Comparison of ENCODE assay signal across 17 cellular contexts in genomic region chr10:79346012-79346340, GRCh38. TPM values are rescaled to one million over a fixed set of nuclear protein-coding genes. Genes with fewer than 3 reads are reported as not detected.
DNase-seq lines count a peak whose midpoint lies in the region; ATAC-seq and TF ChIP-seq lines count a peak whose summit lies in the region.
"Had no signal": no experiment of that assay in that cellular context is flagged by ENCODE, and none has a peak within 500 bp of the region (broad histone marks: within the 10 kb centered on the region; RNA-seq: fewer than 3 reads in every experiment).

No MANE protein-coding gene starts in this region.

- peaks cover 15% of the 10 kb centered on the region for H4K20me1 ChIP-seq in KMS-11 (ENCODE audit: insufficient read depth)

- peak overlapping the region; percentile 85; the same call in 1 of the 2 replicates for H3K4me2 ChIP-seq in KMS-11

- H3K9me3 Mint-ChIP-seq in activated naive CD4-positive, alpha-beta T cell treated with anti-CD3 and anti-CD28 coated beads, Interleukin-2, amount 10 ng/mL, durations not matched to agents 7 days and 5 days, result no peaks in the 10 kb centered on the region
- H3K9me3 Mint-ChIP-seq: stimulated activated naive CD8-positive, alpha-beta T cell treated with anti-CD3 and anti-CD28 coated beads, Interleukin-15, Interleukin-2, amounts not matched to agents 100 ng/mL and 50 ng/mL, for 24 hours; T-helper 1 cell treated with Interleukin-12 subunit alpha and Interleukin-12 subunit beta and Interleukin-4 antibody, amounts not matched to agents 30 μg/mL and 1 μg/mL, for 36 hours had no signal

- no peak overlapping the region for H3K9ac ChIP-seq in KMS-11

- peaks cover 39% of the 10 kb centered on the region for H3K4me1 ChIP-seq in KMS-11 (ENCODE audit: low read depth, poor library complexity, severe bottlenecking)

- H3K36me3 ChIP-seq in KMS-11 (ENCODE audit: insufficient read depth), result peaks cover 22% of the 10 kb centered on the region; the same call in 1 of the 2 replicates

- CTCF ChIA-PET in activated naive CD4-positive, alpha-beta T cell treated with anti-CD3 and anti-CD28 coated beads, Interleukin-2, amount 10 ng/mL, durations not matched to agents 7 days and 5 days (lab: Charles Lee), result interaction anchor here (0.8 to 5.4 kb wide), 8 partner anchors 11 to 98 kb away, joined by 3 to 40 read pairs (median 6); no protein-coding TSS in a partner anchor

- H3K27ac Mint-ChIP-seq in activated naive CD4-positive, alpha-beta T cell treated with anti-CD3 and anti-CD28 coated beads, Interleukin-2, amount 10 ng/mL, durations not matched to agents 7 days and 5 days, result peak overlapping the region; percentile 5
- H3K27ac Mint-ChIP-seq: stimulated activated naive CD8-positive, alpha-beta T cell treated with anti-CD3 and anti-CD28 coated beads, Interleukin-15, Interleukin-2, amounts not matched to agents 100 ng/mL and 50 ng/mL, for 24 hours had no signal

- TF ChIP-seq CTCF in KMS-11 (conservative IDR thresholded peaks at IDR 0.05; ENCODE audit: low read depth, low read length), result no peak

- H3K79me2 ChIP-seq in KMS-11 (ENCODE audit: insufficient read depth, low read depth), result peaks cover 36% of the 10 kb centered on the region

- ATAC-seq in left ventricle myocardium superior, result no peak
- no peak for ATAC-seq in HG02588 (IDR thresholded peaks at IDR 0.05; ENCODE audit: unreplicated experiment)
- ATAC-seq: right cardiac atrium had no signal

- no peak overlapping the region for H3K4me3 Mint-ChIP-seq in activated naive CD4-positive, alpha-beta T cell treated with anti-CD3 and anti-CD28 coated beads, Interleukin-2, amount 10 ng/mL, durations not matched to agents 7 days and 5 days
- H3K4me3 Mint-ChIP-seq: stimulated activated naive CD8-positive, alpha-beta T cell treated with anti-CD3 and anti-CD28 coated beads, Interleukin-15, Interleukin-2, amounts not matched to agents 100 ng/mL and 50 ng/mL, for 24 hours; T-helper 1 cell treated with Interleukin-12 subunit alpha and Interleukin-12 subunit beta and Interleukin-4 antibody, amounts not matched to agents 30 μg/mL and 1 μg/mL, for 36 hours had no signal

- H3K27ac ChIP-seq in KMS-11, result no peak overlapping the region
- H3K27ac ChIP-seq in cingulate gyrus (ENCODE audit: low read depth, low read length), result peak overlapping the region; percentile 10
- peak overlapping the region; percentile 76 for H3K27ac ChIP-seq in substantia nigra (ENCODE audit: low read depth, low read length, poor library complexity, severe bottlenecking)
- H3K27ac ChIP-seq: vagina had no signal

- H2AFZ ChIP-seq in KMS-11 (ENCODE audit: low read depth), result no peak overlapping the region

- no peak for DNase-seq in activated naive CD4-positive, alpha-beta T cell treated with anti-CD3 and anti-CD28 coated beads, Interleukin-2, amount 10 ng/mL, durations not matched to agents 7 days and 5 days
- no peak for DNase-seq in activated naive CD4-positive, alpha-beta T cell (lab: John Stamatoyannopoulos, UW)
- DNase-seq in substantia nigra (lab: John Stamatoyannopoulos, UW) (no peak), left ventricle myocardium superior (no peak), DMS 273 (lab: John Stamatoyannopoulos, UW; ENCODE audit: unreplicated experiment) (no peak)
- DNase-seq: activated CD4-positive, alpha-beta T cell treated with anti-CD3 and anti-CD28 coated beads for 1 hour; activated CD8-positive, alpha-beta memory T cell treated with anti-CD3 and anti-CD28 coated beads, Interleukin-2, amount 50 U/mL, for 4 hours; Calu3; NCI-H187 treated with DMSO at 0.1 percent for 48 hours; stimulated activated CD4-positive, alpha-beta T cell treated with anti-CD3 and anti-CD28 coated beads, Interleukin-15, amount 100 ng/mL, for 24 hours had no signal

- no peaks in the 10 kb centered on the region for H3K27me3 Mint-ChIP-seq in activated naive CD4-positive, alpha-beta T cell treated with anti-CD3 and anti-CD28 coated beads, Interleukin-2, amount 10 ng/mL, durations not matched to agents 7 days and 5 days
- H3K27me3 Mint-ChIP-seq: stimulated activated naive CD8-positive, alpha-beta T cell treated with anti-CD3 and anti-CD28 coated beads, Interleukin-15, Interleukin-2, amounts not matched to agents 100 ng/mL and 50 ng/mL, for 24 hours had no signal

- H3K4me1 Mint-ChIP-seq in activated naive CD4-positive, alpha-beta T cell treated with anti-CD3 and anti-CD28 coated beads, Interleukin-2, amount 10 ng/mL, durations not matched to agents 7 days and 5 days, result peaks cover 49% of the 10 kb centered on the region

- intact Hi-C loops in left ventricle myocardium superior (cut with micrococcal nuclease), result no loop called here

- H3K27me3 ChIP-seq in KMS-11 (ENCODE audit: insufficient read depth, low read depth), result no peaks in the 10 kb centered on the region
- H3K27me3 ChIP-seq: vagina had no signal

- peaks cover 23% of the 10 kb centered on the region for H3K36me3 Mint-ChIP-seq in activated naive CD4-positive, alpha-beta T cell treated with anti-CD3 and anti-CD28 coated beads, Interleukin-2, amount 10 ng/mL, durations not matched to agents 7 days and 5 days

- H3K4me3 ChIP-seq in KMS-11 (IDR thresholded peaks at IDR 0.05; ENCODE audit: insufficient read depth, low read depth, low read length), result no peak overlapping the region

RNA-seq across cellular contexts. Expression of gene PPIF, which starts 1.3 kb away (rescaled TPM):
- total RNA-seq in left ventricle myocardium superior, result 139 TPM
